In genomic region chr7:130910949-130911944, GRCh38 we compare ENCODE assay signal across 9 cellular contexts.
DNase-seq lines count a peak whose midpoint lies in the region; ATAC-seq and TF ChIP-seq lines count a peak whose summit lies in the region.
"Had no signal": no experiment of that assay in that cellular context is flagged by ENCODE, and none has a peak within 500 bp of the region (broad histone marks: within the 10 kb centered on the region; RNA-seq: fewer than 3 reads in every experiment).

No MANE protein-coding gene starts in this region.

- H3K36me3 Mint-ChIP-seq in activated naive CD4-positive, alpha-beta T cell treated with anti-CD3 and anti-CD28 coated beads, Interleukin-2, amount 50 U/mL, for 24 hours, result peaks cover 45% of the 10 kb centered on the region
- H3K36me3 Mint-ChIP-seq in activated naive CD8-positive, alpha-beta T cell, result peaks cover 46% of the 10 kb centered on the region

- H3K36me3 ChIP-seq in iPS-18a (ENCODE audit: control insufficient read depth, low read depth, low read length) (no peaks in the 10 kb centered on the region), tibial artery (peaks cover 0 to 12% (median 0%) of the 10 kb centered on the region in 3 donors), WERI-Rb-1 (no peaks in the 10 kb centered on the region)

- H3K4me1 ChIP-seq in iPS-18a (ENCODE audit: control insufficient read depth, low read depth, low read length), result peaks cover 44% of the 10 kb centered on the region
- peaks cover 0 to 66% (median 56%) of the 10 kb centered on the region in 4 donors for H3K4me1 ChIP-seq in tibial artery

- TF ChIP-seq CTCF in tibial artery (IDR thresholded peaks at IDR 0.05) (no peak), omental fat pad (IDR thresholded peaks at IDR 0.05) (no peak), WERI-Rb-1 (IDR thresholded peaks at IDR 0.05; ENCODE audit: low read depth, low read length) (no peak)

- H3K4me3 ChIP-seq in iPS-18a (ENCODE audit: low read length) (peak overlapping the region; percentile 38), tibial artery (peak overlapping the region; percentile 37 to 55), WERI-Rb-1 (ENCODE audit: low read depth, low read length) (no peak overlapping the region)

- peak overlapping the region; percentile 29 for H3K9ac ChIP-seq in iPS-18a (ENCODE audit: low read length)

- peak overlapping the region; percentile 99 for H3K27ac Mint-ChIP-seq in activated naive CD4-positive, alpha-beta T cell treated with anti-CD3 and anti-CD28 coated beads, Interleukin-2, amount 50 U/mL, for 24 hours
- H3K27ac Mint-ChIP-seq in activated naive CD8-positive, alpha-beta T cell, result peak overlapping the region; percentile 100

- DNase-seq in activated naive CD4-positive, alpha-beta T cell treated with Interleukin-2 at 50 U/mL for 16 hours, result no peak
- DNase-seq in tibial artery (no peak), omental fat pad (ENCODE audit: low spot score) (no peak), WERI-Rb-1 (no peak)
- DNase-seq: DMS79 had no signal

- H3K9me3 Mint-ChIP-seq in activated naive CD4-positive, alpha-beta T cell treated with anti-CD3 and anti-CD28 coated beads, Interleukin-2, amount 50 U/mL, for 24 hours, result no peaks in the 10 kb centered on the region
- H3K9me3 Mint-ChIP-seq in activated naive CD8-positive, alpha-beta T cell (ENCODE audit: low read depth), result no peaks in the 10 kb centered on the region

- no peak for ATAC-seq in omental fat pad (ENCODE audit: low FRiP score)
- ATAC-seq in HG02763 (IDR thresholded peaks at IDR 0.05; ENCODE audit: unreplicated experiment), result no peak

- H3K9me3 ChIP-seq in iPS-18a (ENCODE audit: control insufficient read depth, low read depth, low read length) (no peaks in the 10 kb centered on the region), tibial artery (no peaks in the 10 kb centered on the region), WERI-Rb-1 (ENCODE audit: severe bottlenecking) (no peaks in the 10 kb centered on the region)

- intact Hi-C loops in tibial artery (cut with DNase I; ENCODE audit: low total_unique reads), result no loop called here

- H3K27me3 ChIP-seq in iPS-18a (ENCODE audit: control insufficient read depth, insufficient read depth, low read length) (no peaks in the 10 kb centered on the region), tibial artery (no peaks in the 10 kb centered on the region), WERI-Rb-1 (ENCODE audit: insufficient read depth, low read depth, severe bottlenecking) (no peaks in the 10 kb centered on the region)

- peak overlapping the region; percentile 69 for H3K27ac ChIP-seq in iPS-18a (ENCODE audit: low read length)
- peak overlapping the region; percentile 53 to 70 for H3K27ac ChIP-seq in tibial artery
- H3K27ac ChIP-seq in WERI-Rb-1, result no peak overlapping the region

- H3K4me1 Mint-ChIP-seq in activated naive CD4-positive, alpha-beta T cell treated with anti-CD3 and anti-CD28 coated beads, Interleukin-2, amount 50 U/mL, for 24 hours, result peaks cover 94% of the 10 kb centered on the region
- peaks cover 86% of the 10 kb centered on the region for H3K4me1 Mint-ChIP-seq in activated naive CD8-positive, alpha-beta T cell (ENCODE audit: low read depth)

- peak overlapping the region; percentile 92 for H3K4me3 Mint-ChIP-seq in activated naive CD4-positive, alpha-beta T cell treated with anti-CD3 and anti-CD28 coated beads, Interleukin-2, amount 50 U/mL, for 24 hours
- H3K4me3 Mint-ChIP-seq in activated naive CD8-positive, alpha-beta T cell, result peak overlapping the region; percentile 93

- no peaks in the 10 kb centered on the region for H3K27me3 Mint-ChIP-seq in activated naive CD4-positive, alpha-beta T cell treated with anti-CD3 and anti-CD28 coated beads, Interleukin-2, amount 50 U/mL, for 24 hours
- H3K27me3 Mint-ChIP-seq in activated naive CD8-positive, alpha-beta T cell, result no peaks in the 10 kb centered on the region
